ENCODE assay signal across 1 cellular context in the genomic region with DNA sequence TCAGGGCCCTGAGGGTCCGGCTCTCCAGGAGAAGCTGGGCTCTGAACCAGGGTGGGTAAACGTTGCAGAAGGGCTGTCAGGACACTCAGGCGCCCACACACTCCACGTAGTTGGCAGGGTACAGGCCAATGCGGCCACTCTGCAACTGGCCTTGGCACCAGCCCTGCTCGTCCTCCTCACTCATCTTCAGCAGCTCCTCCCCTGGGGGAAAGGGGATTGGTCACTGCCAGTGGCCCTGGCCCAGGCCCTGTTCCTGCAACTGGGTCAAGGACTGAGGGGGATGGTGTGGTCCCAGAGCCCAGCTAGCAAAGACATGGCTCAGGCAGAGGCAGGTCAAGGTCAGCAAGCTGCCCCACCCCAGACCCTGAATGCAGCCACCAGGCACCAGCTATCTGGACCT.
A peak's percentile ranks its signal among the peaks of the same experiment; 100 is the strongest.
TF ChIP-seq lines count a peak whose summit lies in the region.

No MANE protein-coding gene starts in this region.

TF ChIP-seq in HepG2, 621 proteins besides CTCF, POLR2A, EP300 and RAD21 (continued from another document and continues in another):
- TF ChIP-seq, protein P1, sequence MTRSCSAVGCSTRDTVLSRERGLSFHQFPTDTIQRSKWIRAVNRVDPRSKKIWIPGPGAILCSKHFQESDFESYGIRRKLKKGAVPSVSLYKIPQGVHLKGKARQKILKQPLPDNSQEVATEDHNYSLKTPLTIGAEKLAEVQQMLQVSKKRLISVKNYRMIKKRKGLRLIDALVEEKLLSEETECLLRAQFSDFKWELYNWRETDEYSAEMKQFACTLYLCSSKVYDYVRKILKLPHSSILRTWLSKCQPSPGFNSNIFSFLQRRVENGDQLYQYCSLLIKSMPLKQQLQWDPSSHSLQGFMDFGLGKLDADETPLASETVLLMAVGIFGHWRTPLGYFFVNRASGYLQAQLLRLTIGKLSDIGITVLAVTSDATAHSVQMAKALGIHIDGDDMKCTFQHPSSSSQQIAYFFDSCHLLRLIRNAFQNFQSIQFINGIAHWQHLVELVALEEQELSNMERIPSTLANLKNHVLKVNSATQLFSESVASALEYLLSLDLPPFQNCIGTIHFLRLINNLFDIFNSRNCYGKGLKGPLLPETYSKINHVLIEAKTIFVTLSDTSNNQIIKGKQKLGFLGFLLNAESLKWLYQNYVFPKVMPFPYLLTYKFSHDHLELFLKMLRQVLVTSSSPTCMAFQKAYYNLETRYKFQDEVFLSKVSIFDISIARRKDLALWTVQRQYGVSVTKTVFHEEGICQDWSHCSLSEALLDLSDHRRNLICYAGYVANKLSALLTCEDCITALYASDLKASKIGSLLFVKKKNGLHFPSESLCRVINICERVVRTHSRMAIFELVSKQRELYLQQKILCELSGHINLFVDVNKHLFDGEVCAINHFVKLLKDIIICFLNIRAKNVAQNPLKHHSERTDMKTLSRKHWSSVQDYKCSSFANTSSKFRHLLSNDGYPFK (CRISPR knock-in tag; IDR thresholded peaks at IDR 0.05; ENCODE audit: borderline replicate concordance) = no peak
- TF ChIP-seq ZMYM2 (CRISPR knock-in tag; IDR thresholded peaks at IDR 0.05) (no peak), POLR2G (IDR thresholded peaks at IDR 0.05; ENCODE audit: low read depth, low read length) (no peak), KMT2A (CRISPR knock-in tag; IDR thresholded peaks at IDR 0.05) (no peak), ZNF138 (CRISPR knock-in tag; IDR thresholded peaks at IDR 0.05; ENCODE audit: low read depth) (no peak), ZNF335 (CRISPR knock-in tag; IDR thresholded peaks at IDR 0.05) (no peak), ZNF720 (CRISPR knock-in tag; IDR thresholded peaks at IDR 0.05) (no peak), FOXP1 (IDR thresholded peaks at IDR 0.05) (no peak), FOXP1 (CRISPR knock-in tag; IDR thresholded peaks at IDR 0.05) (no peak), RNF2 (conservative IDR thresholded peaks at IDR 0.05; ENCODE audit: low read depth) (no peak), ZNF432 (CRISPR knock-in tag; IDR thresholded peaks at IDR 0.05; ENCODE audit: borderline replicate concordance) (no peak), ZNF460 (CRISPR knock-in tag; IDR thresholded peaks at IDR 0.05; ENCODE audit: borderline replicate concordance) (no peak), MLLT10 (CRISPR knock-in tag; IDR thresholded peaks at IDR 0.05) (no peak), NFRKB (IDR thresholded peaks at IDR 0.05) (no peak), ZNF570 (CRISPR knock-in tag; IDR thresholded peaks at IDR 0.05; ENCODE audit: borderline replicate concordance) (no peak), SOX5 (CRISPR knock-in tag; IDR thresholded peaks at IDR 0.05; ENCODE audit: borderline replicate concordance) (peak; percentile 40; the same call in 1 of the 2 replicates), PHB2 (IDR thresholded peaks at IDR 0.05; ENCODE audit: partially characterized antibody) (no peak), ONECUT2 (CRISPR knock-in tag; IDR thresholded peaks at IDR 0.05) (no peak), MATR3 (CRISPR knock-in tag; IDR thresholded peaks at IDR 0.05) (no peak), MEF2D (CRISPR knock-in tag; IDR thresholded peaks at IDR 0.05) (no peak), ZNF264 (CRISPR knock-in tag; IDR thresholded peaks at IDR 0.05) (no peak), SMYD3 (CRISPR knock-in tag; IDR thresholded peaks at IDR 0.05) (no peak), FIP1L1 (IDR thresholded peaks at IDR 0.05; ENCODE audit: borderline replicate concordance, insufficient read depth, low read depth, low read length) (no peak), ZNF225 (CRISPR knock-in tag; IDR thresholded peaks at IDR 0.05) (no peak), ZFP37 (CRISPR knock-in tag; IDR thresholded peaks at IDR 0.05; ENCODE audit: borderline replicate concordance) (peak; percentile 69; the same call in 1 of the 2 replicates), ZC3H4 (CRISPR knock-in tag; IDR thresholded peaks at IDR 0.05; ENCODE audit: borderline replicate concordance) (no peak), ZNF205 (CRISPR knock-in tag; IDR thresholded peaks at IDR 0.05) (no peak; the same call in 1 of the 2 replicates), NFE2L1 (CRISPR knock-in tag; IDR thresholded peaks at IDR 0.05; ENCODE audit: borderline replicate concordance) (no peak), NPAS2 (CRISPR knock-in tag; IDR thresholded peaks at IDR 0.05; ENCODE audit: borderline replicate concordance) (no peak), ZNF572 (CRISPR knock-in tag; IDR thresholded peaks at IDR 0.05) (no peak), TGIF2 (CRISPR knock-in tag; IDR thresholded peaks at IDR 0.05) (no peak), ZNF484 (CRISPR knock-in tag; IDR thresholded peaks at IDR 0.05; ENCODE audit: borderline replicate concordance, low read depth) (no peak), ZNF253 (CRISPR knock-in tag; IDR thresholded peaks at IDR 0.05; ENCODE audit: borderline replicate concordance) (no peak)
- TF ChIP-seq, protein P2, sequence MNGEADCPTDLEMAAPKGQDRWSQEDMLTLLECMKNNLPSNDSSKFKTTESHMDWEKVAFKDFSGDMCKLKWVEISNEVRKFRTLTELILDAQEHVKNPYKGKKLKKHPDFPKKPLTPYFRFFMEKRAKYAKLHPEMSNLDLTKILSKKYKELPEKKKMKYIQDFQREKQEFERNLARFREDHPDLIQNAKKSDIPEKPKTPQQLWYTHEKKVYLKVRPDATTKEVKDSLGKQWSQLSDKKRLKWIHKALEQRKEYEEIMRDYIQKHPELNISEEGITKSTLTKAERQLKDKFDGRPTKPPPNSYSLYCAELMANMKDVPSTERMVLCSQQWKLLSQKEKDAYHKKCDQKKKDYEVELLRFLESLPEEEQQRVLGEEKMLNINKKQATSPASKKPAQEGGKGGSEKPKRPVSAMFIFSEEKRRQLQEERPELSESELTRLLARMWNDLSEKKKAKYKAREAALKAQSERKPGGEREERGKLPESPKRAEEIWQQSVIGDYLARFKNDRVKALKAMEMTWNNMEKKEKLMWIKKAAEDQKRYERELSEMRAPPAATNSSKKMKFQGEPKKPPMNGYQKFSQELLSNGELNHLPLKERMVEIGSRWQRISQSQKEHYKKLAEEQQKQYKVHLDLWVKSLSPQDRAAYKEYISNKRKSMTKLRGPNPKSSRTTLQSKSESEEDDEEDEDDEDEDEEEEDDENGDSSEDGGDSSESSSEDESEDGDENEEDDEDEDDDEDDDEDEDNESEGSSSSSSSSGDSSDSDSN (CRISPR knock-in tag; IDR thresholded peaks at IDR 0.05) = no peak; the same call in 1 of the 2 replicates
- TF ChIP-seq, protein P3, sequence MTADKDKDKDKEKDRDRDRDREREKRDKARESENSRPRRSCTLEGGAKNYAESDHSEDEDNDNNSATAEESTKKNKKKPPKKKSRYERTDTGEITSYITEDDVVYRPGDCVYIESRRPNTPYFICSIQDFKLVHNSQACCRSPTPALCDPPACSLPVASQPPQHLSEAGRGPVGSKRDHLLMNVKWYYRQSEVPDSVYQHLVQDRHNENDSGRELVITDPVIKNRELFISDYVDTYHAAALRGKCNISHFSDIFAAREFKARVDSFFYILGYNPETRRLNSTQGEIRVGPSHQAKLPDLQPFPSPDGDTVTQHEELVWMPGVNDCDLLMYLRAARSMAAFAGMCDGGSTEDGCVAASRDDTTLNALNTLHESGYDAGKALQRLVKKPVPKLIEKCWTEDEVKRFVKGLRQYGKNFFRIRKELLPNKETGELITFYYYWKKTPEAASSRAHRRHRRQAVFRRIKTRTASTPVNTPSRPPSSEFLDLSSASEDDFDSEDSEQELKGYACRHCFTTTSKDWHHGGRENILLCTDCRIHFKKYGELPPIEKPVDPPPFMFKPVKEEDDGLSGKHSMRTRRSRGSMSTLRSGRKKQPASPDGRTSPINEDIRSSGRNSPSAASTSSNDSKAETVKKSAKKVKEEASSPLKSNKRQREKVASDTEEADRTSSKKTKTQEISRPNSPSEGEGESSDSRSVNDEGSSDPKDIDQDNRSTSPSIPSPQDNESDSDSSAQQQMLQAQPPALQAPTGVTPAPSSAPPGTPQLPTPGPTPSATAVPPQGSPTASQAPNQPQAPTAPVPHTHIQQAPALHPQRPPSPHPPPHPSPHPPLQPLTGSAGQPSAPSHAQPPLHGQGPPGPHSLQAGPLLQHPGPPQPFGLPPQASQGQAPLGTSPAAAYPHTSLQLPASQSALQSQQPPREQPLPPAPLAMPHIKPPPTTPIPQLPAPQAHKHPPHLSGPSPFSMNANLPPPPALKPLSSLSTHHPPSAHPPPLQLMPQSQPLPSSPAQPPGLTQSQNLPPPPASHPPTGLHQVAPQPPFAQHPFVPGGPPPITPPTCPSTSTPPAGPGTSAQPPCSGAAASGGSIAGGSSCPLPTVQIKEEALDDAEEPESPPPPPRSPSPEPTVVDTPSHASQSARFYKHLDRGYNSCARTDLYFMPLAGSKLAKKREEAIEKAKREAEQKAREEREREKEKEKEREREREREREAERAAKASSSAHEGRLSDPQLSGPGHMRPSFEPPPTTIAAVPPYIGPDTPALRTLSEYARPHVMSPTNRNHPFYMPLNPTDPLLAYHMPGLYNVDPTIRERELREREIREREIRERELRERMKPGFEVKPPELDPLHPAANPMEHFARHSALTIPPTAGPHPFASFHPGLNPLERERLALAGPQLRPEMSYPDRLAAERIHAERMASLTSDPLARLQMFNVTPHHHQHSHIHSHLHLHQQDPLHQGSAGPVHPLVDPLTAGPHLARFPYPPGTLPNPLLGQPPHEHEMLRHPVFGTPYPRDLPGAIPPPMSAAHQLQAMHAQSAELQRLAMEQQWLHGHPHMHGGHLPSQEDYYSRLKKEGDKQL (CRISPR knock-in tag; IDR thresholded peaks at IDR 0.05; ENCODE audit: low read depth) = no peak
- TF ChIP-seq, protein P4, sequence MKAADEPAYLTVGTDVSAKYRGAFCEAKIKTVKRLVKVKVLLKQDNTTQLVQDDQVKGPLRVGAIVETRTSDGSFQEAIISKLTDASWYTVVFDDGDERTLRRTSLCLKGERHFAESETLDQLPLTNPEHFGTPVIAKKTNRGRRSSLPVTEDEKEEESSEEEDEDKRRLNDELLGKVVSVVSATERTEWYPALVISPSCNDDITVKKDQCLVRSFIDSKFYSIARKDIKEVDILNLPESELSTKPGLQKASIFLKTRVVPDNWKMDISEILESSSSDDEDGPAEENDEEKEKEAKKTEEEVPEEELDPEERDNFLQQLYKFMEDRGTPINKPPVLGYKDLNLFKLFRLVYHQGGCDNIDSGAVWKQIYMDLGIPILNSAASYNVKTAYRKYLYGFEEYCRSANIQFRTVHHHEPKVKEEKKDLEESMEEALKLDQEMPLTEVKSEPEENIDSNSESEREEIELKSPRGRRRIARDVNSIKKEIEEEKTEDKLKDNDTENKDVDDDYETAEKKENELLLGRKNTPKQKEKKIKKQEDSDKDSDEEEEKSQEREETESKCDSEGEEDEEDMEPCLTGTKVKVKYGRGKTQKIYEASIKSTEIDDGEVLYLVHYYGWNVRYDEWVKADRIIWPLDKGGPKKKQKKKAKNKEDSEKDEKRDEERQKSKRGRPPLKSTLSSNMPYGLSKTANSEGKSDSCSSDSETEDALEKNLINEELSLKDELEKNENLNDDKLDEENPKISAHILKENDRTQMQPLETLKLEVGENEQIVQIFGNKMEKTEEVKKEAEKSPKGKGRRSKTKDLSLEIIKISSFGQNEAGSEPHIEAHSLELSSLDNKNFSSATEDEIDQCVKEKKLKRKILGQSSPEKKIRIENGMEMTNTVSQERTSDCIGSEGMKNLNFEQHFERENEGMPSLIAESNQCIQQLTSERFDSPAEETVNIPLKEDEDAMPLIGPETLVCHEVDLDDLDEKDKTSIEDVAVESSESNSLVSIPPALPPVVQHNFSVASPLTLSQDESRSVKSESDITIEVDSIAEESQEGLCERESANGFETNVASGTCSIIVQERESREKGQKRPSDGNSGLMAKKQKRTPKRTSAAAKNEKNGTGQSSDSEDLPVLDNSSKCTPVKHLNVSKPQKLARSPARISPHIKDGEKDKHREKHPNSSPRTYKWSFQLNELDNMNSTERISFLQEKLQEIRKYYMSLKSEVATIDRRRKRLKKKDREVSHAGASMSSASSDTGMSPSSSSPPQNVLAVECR (CRISPR knock-in tag; IDR thresholded peaks at IDR 0.05; ENCODE audit: borderline replicate concordance) = no peak; the same call in 1 of the 2 replicates
- TF ChIP-seq, protein P5, sequence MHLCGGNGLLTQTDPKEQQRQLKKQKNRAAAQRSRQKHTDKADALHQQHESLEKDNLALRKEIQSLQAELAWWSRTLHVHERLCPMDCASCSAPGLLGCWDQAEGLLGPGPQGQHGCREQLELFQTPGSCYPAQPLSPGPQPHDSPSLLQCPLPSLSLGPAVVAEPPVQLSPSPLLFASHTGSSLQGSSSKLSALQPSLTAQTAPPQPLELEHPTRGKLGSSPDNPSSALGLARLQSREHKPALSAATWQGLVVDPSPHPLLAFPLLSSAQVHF (CRISPR knock-in tag; IDR thresholded peaks at IDR 0.05) = no peak
- TF ChIP-seq, protein P6, sequence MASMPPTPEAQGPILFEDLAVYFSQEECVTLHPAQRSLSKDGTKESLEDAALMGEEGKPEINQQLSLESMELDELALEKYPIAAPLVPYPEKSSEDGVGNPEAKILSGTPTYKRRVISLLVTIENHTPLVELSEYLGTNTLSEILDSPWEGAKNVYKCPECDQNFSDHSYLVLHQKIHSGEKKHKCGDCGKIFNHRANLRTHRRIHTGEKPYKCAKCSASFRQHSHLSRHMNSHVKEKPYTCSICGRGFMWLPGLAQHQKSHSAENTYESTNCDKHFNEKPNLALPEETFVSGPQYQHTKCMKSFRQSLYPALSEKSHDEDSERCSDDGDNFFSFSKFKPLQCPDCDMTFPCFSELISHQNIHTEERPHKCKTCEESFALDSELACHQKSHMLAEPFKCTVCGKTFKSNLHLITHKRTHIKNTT (CRISPR knock-in tag; IDR thresholded peaks at IDR 0.05) = no peak
- TF ChIP-seq, protein P7, sequence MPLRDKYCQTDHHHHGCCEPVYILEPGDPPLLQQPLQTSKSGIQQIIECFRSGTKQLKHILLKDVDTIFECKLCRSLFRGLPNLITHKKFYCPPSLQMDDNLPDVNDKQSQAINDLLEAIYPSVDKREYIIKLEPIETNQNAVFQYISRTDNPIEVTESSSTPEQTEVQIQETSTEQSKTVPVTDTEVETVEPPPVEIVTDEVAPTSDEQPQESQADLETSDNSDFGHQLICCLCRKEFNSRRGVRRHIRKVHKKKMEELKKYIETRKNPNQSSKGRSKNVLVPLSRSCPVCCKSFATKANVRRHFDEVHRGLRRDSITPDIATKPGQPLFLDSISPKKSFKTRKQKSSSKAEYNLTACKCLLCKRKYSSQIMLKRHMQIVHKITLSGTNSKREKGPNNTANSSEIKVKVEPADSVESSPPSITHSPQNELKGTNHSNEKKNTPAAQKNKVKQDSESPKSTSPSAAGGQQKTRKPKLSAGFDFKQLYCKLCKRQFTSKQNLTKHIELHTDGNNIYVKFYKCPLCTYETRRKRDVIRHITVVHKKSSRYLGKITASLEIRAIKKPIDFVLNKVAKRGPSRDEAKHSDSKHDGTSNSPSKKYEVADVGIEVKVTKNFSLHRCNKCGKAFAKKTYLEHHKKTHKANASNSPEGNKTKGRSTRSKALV (CRISPR knock-in tag; IDR thresholded peaks at IDR 0.05) = no peak
